12 cellular contexts compared by ENCODE assay signal in the genomic region with DNA sequence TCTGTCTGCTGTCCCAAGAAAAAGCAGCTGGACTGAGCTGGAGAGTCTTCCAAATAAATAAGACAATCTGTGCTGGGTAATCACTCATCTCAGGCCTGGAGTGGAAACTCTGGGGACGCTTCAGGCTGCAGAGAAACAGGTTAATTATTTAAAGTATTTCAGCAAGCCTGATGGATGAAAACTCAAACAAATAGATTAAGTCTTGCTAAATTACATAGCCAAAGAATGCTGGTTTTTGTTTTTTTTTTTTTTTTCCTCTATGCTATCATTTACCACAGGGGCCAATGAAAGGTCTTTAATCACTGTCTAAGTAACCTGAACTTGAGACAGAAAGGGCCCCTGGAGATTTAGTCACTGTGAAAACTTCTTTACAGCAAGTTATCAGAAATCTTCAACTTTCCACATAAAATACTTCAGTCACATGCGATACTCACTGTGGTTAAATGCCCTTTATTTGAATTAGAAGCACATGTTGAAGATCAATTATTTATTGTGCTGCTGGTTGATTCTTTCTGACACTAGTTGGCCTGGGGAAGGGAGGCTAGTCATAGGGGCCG. TPM values are rescaled to one million over a fixed set of nuclear protein-coding genes. Genes with fewer than 3 reads are reported as not detected.
DNase-seq lines count a peak whose midpoint lies in the region; ATAC-seq and TF ChIP-seq lines count a peak whose summit lies in the region.
"Had no signal": no experiment of that assay in that cellular context is flagged by ENCODE, and none has a peak within 500 bp of the region (broad histone marks: within the 10 kb centered on the region; RNA-seq: fewer than 3 reads in every experiment).

No MANE protein-coding gene starts in this region.

- H3K4me3 ChIP-seq in AG04450 (ENCODE audit: low read depth, low read length) (no peak overlapping the region), fibroblast of lung (replicated peaks in 1 of 4; ENCODE audit: control extremely low read depth in 1 of 4, insufficient read depth in 1 of 4, low read depth in 3 of 4, low read length in 4 of 4) (peak overlapping the region in 2 of 4 experiments; percentile 47 to 72), osteoblast (ENCODE audit: insufficient read depth, low read length) (no peak overlapping the region), MG63 (no peak overlapping the region)
- no peak overlapping the region for H3K4me3 ChIP-seq in CD8-positive, alpha-beta T cell (ENCODE audit: low read depth, low read length)

- H3K27ac Mint-ChIP-seq in activated naive CD4-positive, alpha-beta T cell treated with anti-CD3 and anti-CD28 coated beads, Interleukin-2, amount 50 U/mL, for 72 hours = peak overlapping the region in 1 of 2 donors; percentile 22
- H3K27ac Mint-ChIP-seq in CD8-positive, alpha-beta T cell = no peak overlapping the region
- H3K27ac Mint-ChIP-seq: T-cell had no signal

- H3K9me3 Mint-ChIP-seq in activated naive CD4-positive, alpha-beta T cell treated with anti-CD3 and anti-CD28 coated beads, Interleukin-2, amount 50 U/mL, for 72 hours = no peaks in the 10 kb centered on the region
- no peaks in the 10 kb centered on the region for H3K9me3 Mint-ChIP-seq in CD8-positive, alpha-beta T cell
- H3K9me3 Mint-ChIP-seq: effector memory CD8-positive, alpha-beta T cell; naive thymus-derived CD4-positive, alpha-beta T cell; T-cell had no signal

- intact Hi-C loops in CD8-positive, alpha-beta T cell (cut with DNase I, micrococcal nuclease) = no loop called here

- in situ Hi-C loops in SK-MEL-5 (cut with HindIII; ENCODE audit: low pct_unique_long_range_greater_than_20kb, low sequenced_read_pairs) = no loop called here

- no peak for TF ChIP-seq CTCF in AG04450 (IDR thresholded peaks at IDR 0.05; ENCODE audit: low read depth, low read length)
- no peak for TF ChIP-seq CTCF in fibroblast of lung (conservative IDR thresholded peaks at IDR 0.05 in 1 of 2, IDR thresholded peaks at IDR 0.05 in 1 of 2; ENCODE audit: low read depth in 1 of 2, low read length in 2 of 2)
- no peak for TF ChIP-seq CTCF in osteoblast (IDR thresholded peaks at IDR 0.05; ENCODE audit: extremely low read depth, low read depth, low read length)
- no peak for TF ChIP-seq CTCF in CD8-positive, alpha-beta T cell (IDR thresholded peaks at IDR 0.05)

- H3K27me3 Mint-ChIP-seq in CD8-positive, alpha-beta T cell (ENCODE audit: low read depth) = no peaks in the 10 kb centered on the region
- H3K27me3 Mint-ChIP-seq: effector memory CD8-positive, alpha-beta T cell; T-cell had no signal

- POLR2A ChIA-PET in AG04450 (lab: Yijun Ruan, JAX) = interaction anchor here (0.6 to 2.7 kb wide), 7 partner anchors 46 to 636 kb away, joined by 3 to 11 read pairs (median 5); no protein-coding TSS in a partner anchor
- POLR2A ChIA-PET in CD8-positive, alpha-beta T cell (lab: Charles Lee) = no interaction called here

- H3K9me3 ChIP-seq in AG04450 (ENCODE audit: control insufficient read depth, insufficient read depth, low read length) = no peaks in the 10 kb centered on the region
- no peaks in the 10 kb centered on the region for H3K9me3 ChIP-seq in fibroblast of lung (ENCODE audit: control insufficient read depth, insufficient read depth, low read depth, low read length)
- H3K9me3 ChIP-seq in osteoblast (ENCODE audit: low read depth, low read length) = no peaks in the 10 kb centered on the region
- no peaks in the 10 kb centered on the region for H3K9me3 ChIP-seq in MG63
- no peaks in the 10 kb centered on the region for H3K9me3 ChIP-seq in CD8-positive, alpha-beta T cell (ENCODE audit: low read length)

- H3K4me2 ChIP-seq in fibroblast of lung (ENCODE audit: extremely low read depth, insufficient read depth, low read length) (no peak overlapping the region), osteoblast (ENCODE audit: insufficient read depth, low read length) (peak overlapping the region; percentile 92)

- H3K9ac ChIP-seq in fibroblast of lung (ENCODE audit: insufficient read depth, low read length) = peak overlapping the region; percentile 10

- H3K36me3 Mint-ChIP-seq in activated naive CD4-positive, alpha-beta T cell treated with anti-CD3 and anti-CD28 coated beads, Interleukin-2, amount 50 U/mL, for 72 hours = no peaks in the 10 kb centered on the region
- H3K36me3 Mint-ChIP-seq in CD8-positive, alpha-beta T cell = no peaks in the 10 kb centered on the region
- H3K36me3 Mint-ChIP-seq: naive thymus-derived CD4-positive, alpha-beta T cell; T-cell had no signal

- H3K27ac ChIP-seq in AG04450 (ENCODE audit: low read depth, low read length) (peak overlapping the region; percentile 49), fibroblast of lung (ENCODE audit: insufficient read depth, low read length) (peak overlapping the region; percentile 87), osteoblast (ENCODE audit: low read depth, low read length) (peak overlapping the region; percentile 98)
- H3K27ac ChIP-seq in CD8-positive, alpha-beta T cell (ENCODE audit: low read depth, low read length) = no peak overlapping the region

- H3K36me3 ChIP-seq in fibroblast of lung (ENCODE audit: control insufficient read depth, insufficient read depth, low read length) (no peaks in the 10 kb centered on the region), osteoblast (ENCODE audit: insufficient read depth, low read length) (no peaks in the 10 kb centered on the region), MG63 (no peaks in the 10 kb centered on the region)
- H3K36me3 ChIP-seq in CD8-positive, alpha-beta T cell (ENCODE audit: insufficient read depth, low read length) = no peaks in the 10 kb centered on the region

- peak; percentile 84 for DNase-seq in AG04450 (ENCODE audit: low read depth, low spot score)
- peak; percentile 53 for DNase-seq in SK-MEL-5 (ENCODE audit: low read depth, low spot score)
- DNase-seq in fibroblast of lung (ENCODE audit: low read depth in 2 of 2) = peak in 1 of 2 donors; percentile 88
- no peak for DNase-seq in osteoblast (ENCODE audit: insufficient read length, low spot score, missing footprints)
- no peak for DNase-seq in MG63
- DNase-seq in activated naive CD4-positive, alpha-beta T cell treated with anti-CD3 and anti-CD28 coated beads, Interleukin-2, amount 50 U/mL, for 72 hours (ENCODE audit: low spot score in 2 of 2) = no peak
- DNase-seq in RKO (ENCODE audit: low spot score) = no peak
- no peak for DNase-seq in CD8-positive, alpha-beta T cell
- DNase-seq: effector memory CD8-positive, alpha-beta T cell; naive thymus-derived CD4-positive, alpha-beta T cell; NCI-H2171; T-cell had no signal

- H3K4me1 ChIP-seq in fibroblast of lung (ENCODE audit: control insufficient read depth, extremely low read depth, insufficient read depth, low read length) = peaks cover 11% of the 10 kb centered on the region
- peaks cover 23% of the 10 kb centered on the region for H3K4me1 ChIP-seq in osteoblast (ENCODE audit: insufficient read depth, low read length)
- H3K4me1 ChIP-seq in CD8-positive, alpha-beta T cell (ENCODE audit: insufficient read depth, low read length) = no peaks in the 10 kb centered on the region

- CTCF ChIA-PET in AG04450 (lab: Charles Lee) = interaction anchor here (1.8 to 8.2 kb wide), 2 partner anchors 530 to 570 kb away, joined by 9 to 103 read pairs; no protein-coding TSS in a partner anchor
- CTCF ChIA-PET in CD8-positive, alpha-beta T cell (lab: Charles Lee) = no interaction called here

- H4K20me1 ChIP-seq in fibroblast of lung (ENCODE audit: control insufficient read depth, extremely low read depth, insufficient read depth, low read length) (no peaks in the 10 kb centered on the region), osteoblast (ENCODE audit: insufficient read depth, low read length) (no peaks in the 10 kb centered on the region)

- no peaks in the 10 kb centered on the region for H3K79me2 ChIP-seq in fibroblast of lung (ENCODE audit: control insufficient read depth, insufficient read depth, low read length)
- no peaks in the 10 kb centered on the region for H3K79me2 ChIP-seq in osteoblast (ENCODE audit: insufficient read depth, low read length)

- H2AFZ ChIP-seq in fibroblast of lung (ENCODE audit: low read length) = no peak overlapping the region
- no peak overlapping the region for H2AFZ ChIP-seq in osteoblast (ENCODE audit: low read length)

- peaks cover 11% of the 10 kb centered on the region for H3K4me1 Mint-ChIP-seq in CD8-positive, alpha-beta T cell (ENCODE audit: low read depth)

- H3K27me3 ChIP-seq in AG04450 (ENCODE audit: control insufficient read depth, insufficient read depth, low read length) (no peaks in the 10 kb centered on the region), fibroblast of lung (ENCODE audit: control insufficient read depth, insufficient read depth, low read length) (no peaks in the 10 kb centered on the region), osteoblast (ENCODE audit: insufficient read depth, low read length) (no peaks in the 10 kb centered on the region), MG63 (no peaks in the 10 kb centered on the region)
- no peaks in the 10 kb centered on the region for H3K27me3 ChIP-seq in CD8-positive, alpha-beta T cell (ENCODE audit: insufficient read depth, low read length)

- H3K4me3 Mint-ChIP-seq in CD8-positive, alpha-beta T cell = no peak overlapping the region

- no peak for ATAC-seq in activated naive CD4-positive, alpha-beta T cell treated with anti-CD3 and anti-CD28 coated beads, Interleukin-2, amount 50 U/mL, for 72 hours
- no peak for ATAC-seq in CD8-positive, alpha-beta T cell
- ATAC-seq: effector memory CD8-positive, alpha-beta T cell; naive thymus-derived CD4-positive, alpha-beta T cell had no signal

RNA-seq across cellular contexts. Expression of a gene that starts 30.9 kb away (rescaled TPM):
- polyA plus RNA-seq in AG04450 (2011; rRNA removed) (1.7 and 2.4 TPM in 2 replicates), fibroblast of lung (6.6 and 8.1 TPM in 2 replicates)
- polyA minus RNA-seq in AG04450 (2011; rRNA and poly(A)+ RNA removed) = 12.8 and 13.1 TPM in 2 replicates
- total RNA-seq in SK-MEL-5 (2014; rRNA removed; shearing (Covaris generic)) = 1.0 and 1.2 TPM in 2 replicates
- polyA plus RNA-seq in SK-MEL-5 (2015; cell fraction: cytosol; rRNA removed) = 0.16 and 0.36 TPM in 2 replicates
- polyA plus RNA-seq in SK-MEL-5 (2015; cell fraction: nucleus; rRNA removed) = 0.09 and 1.4 TPM in 2 replicates
- total RNA-seq in fibroblast of lung (36.0 and 48.1 TPM in 2 replicates), osteoblast (5.1 and 13.3 TPM in 2 replicates)
- polyA plus RNA-seq in fibroblast of lung (2012) = 4.7 and 4.8 TPM in 2 replicates
- 15.3 and 20.0 TPM in 2 replicates for polyA minus RNA-seq in fibroblast of lung (ENCODE audit: low replicate concordance)
- 8.1 and 12.8 TPM in 2 replicates for total RNA-seq in MG63 (2014; rRNA removed; shearing (Covaris generic); ENCODE audit: low replicate concordance)
- total RNA-seq in activated naive CD4-positive, alpha-beta T cell treated with anti-CD3 and anti-CD28 coated beads, Interleukin-2, amount 50 U/mL, for 72 hours = under 1 TPM in 1 of 2 donors, not detected in 1; 0.05 TPM
- not detected for total RNA-seq in CD8-positive, alpha-beta T cell
- polyA plus RNA-seq: naive thymus-derived CD4-positive, alpha-beta T cell had no signal

Comparison
In these comparisons a context has a peak if more than half of its experiments do, and no peak if none do; other contexts are left out.
1. DNase-seq: peak in AG04450 (single experiment) and SK-MEL-5 (single experiment); none in osteoblast (single experiment), MG63 (single experiment), activated naive CD4-positive, alpha-beta T cell treated with anti-CD3 and anti-CD28 coated beads, Interleukin-2, amount 50 U/mL, for 72 hours (0 of 2), RKO (single experiment) and CD8-positive, alpha-beta T cell (0 of 7).